ENCODE assay signal across 25 cellular contexts in the genomic region with DNA sequence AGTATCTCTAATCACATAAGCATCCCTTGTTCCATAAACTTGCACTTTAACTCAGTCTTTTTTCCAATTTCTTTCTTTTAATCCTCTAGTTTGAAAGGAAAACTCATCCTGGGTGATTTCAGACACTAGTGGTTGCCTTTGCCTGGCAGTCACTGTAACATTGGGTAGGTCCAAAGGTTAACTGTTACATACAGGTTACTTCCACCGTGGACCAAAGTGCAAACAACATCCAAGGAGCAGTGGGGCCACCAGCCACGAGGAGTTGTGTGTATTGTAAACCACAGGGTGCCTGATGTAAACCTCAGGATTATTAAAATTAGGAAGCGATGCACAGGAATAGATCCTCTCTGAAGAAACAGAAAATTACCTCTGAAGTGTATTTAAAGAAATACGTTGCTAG.
"Had no signal": no experiment of that assay in that cellular context is flagged by ENCODE, and none has a peak within 500 bp of the region (broad histone marks: within the 10 kb centered on the region; RNA-seq: fewer than 3 reads in every experiment).

No MANE protein-coding gene starts in this region.

- H3K27ac Mint-ChIP-seq: activated B cell treated with CpG ODN at 0.5 μM for 24 hours; activated CD4-positive, alpha-beta T cell treated with anti-CD3 and anti-CD28 coated beads for 36 hours; activated naive CD8-positive, alpha-beta T cell treated with anti-CD3 and anti-CD28 coated beads for 36 hours; activated T-cell treated with anti-CD3 and anti-CD28 coated beads, Interleukin-2, amount 50 U/mL, for 24 hours; activated T-helper 17 cell treated with anti-CD3 and anti-CD28 coated beads, Interleukin-2, amount 50 U/mL, for 72 hours; effector memory CD8-positive, alpha-beta T cell; natural killer cell treated with Interleukin-12 subunit alpha and Interleukin-12 subunit beta and Interleukin-15 and Interleukin-18, amount 100 ng/mL, for 72 hours had no signal

- H3K27ac ChIP-seq: breast epithelium, esophagus muscularis mucosa, ovary, prostate gland, upper lobe of right lung had no signal

- H3K4me3 ChIP-seq: breast epithelium, esophagus muscularis mucosa, ovary, prostate gland, upper lobe of right lung had no signal

- H3K4me1 ChIP-seq: breast epithelium, esophagus muscularis mucosa, prostate gland, upper lobe of right lung had no signal

- H3K27me3 Mint-ChIP-seq: activated B cell treated with CpG ODN at 0.5 μM for 24 hours; activated CD4-positive, alpha-beta T cell treated with anti-CD3 and anti-CD28 coated beads for 36 hours; activated naive CD8-positive, alpha-beta T cell treated with anti-CD3 and anti-CD28 coated beads for 36 hours; activated T-cell treated with anti-CD3 and anti-CD28 coated beads, Interleukin-2, amount 50 U/mL, for 24 hours; activated T-helper 17 cell treated with anti-CD3 and anti-CD28 coated beads, Interleukin-2, amount 50 U/mL, for 72 hours; central memory CD8-positive, alpha-beta T cell; effector memory CD8-positive, alpha-beta T cell; natural killer cell treated with Interleukin-12 subunit alpha and Interleukin-12 subunit beta and Interleukin-15 and Interleukin-18, amount 100 ng/mL, for 72 hours had no signal

- H3K9me3 ChIP-seq: breast epithelium, esophagus muscularis mucosa, ovary, prostate gland, upper lobe of right lung had no signal

- H3K9me3 Mint-ChIP-seq: activated B cell treated with CpG ODN at 0.5 μM for 24 hours; activated naive CD8-positive, alpha-beta T cell treated with anti-CD3 and anti-CD28 coated beads for 36 hours; activated T-cell treated with anti-CD3 and anti-CD28 coated beads, Interleukin-2, amount 50 U/mL, for 24 hours; activated T-helper 17 cell treated with anti-CD3 and anti-CD28 coated beads, Interleukin-2, amount 50 U/mL, for 72 hours; central memory CD8-positive, alpha-beta T cell; effector memory CD8-positive, alpha-beta T cell; natural killer cell treated with Interleukin-12 subunit alpha and Interleukin-12 subunit beta and Interleukin-15 and Interleukin-18, amount 100 ng/mL, for 72 hours had no signal

- H3K36me3 ChIP-seq: breast epithelium, ovary, prostate gland had no signal

- DNase-seq: activated B cell treated with CpG ODN at 0.5 μM for 24 hours; activated CD4-positive, alpha-beta T cell treated with anti-CD3 and anti-CD28 coated beads for 36 hours; activated CD4-positive, alpha-beta T cell treated with anti-CD3 and anti-CD28 coated beads, Interleukin-2, amount 50 U/mL, for 4 hours; activated CD8-positive, alpha-beta memory T cell treated with anti-CD3 and anti-CD28 coated beads for 24 hours; activated CD8-positive, alpha-beta memory T cell treated with anti-CD3 and anti-CD28 coated beads, Interleukin-2, amount 50 U/mL, for 4 hours; activated naive CD8-positive, alpha-beta T cell treated with anti-CD3 and anti-CD28 coated beads for 36 hours; activated T-cell treated with anti-CD3 and anti-CD28 coated beads, Interleukin-2, amount 50 U/mL, for 24 hours; amniotic stem cell; effector memory CD8-positive, alpha-beta T cell; glutamatergic neuron; hippocampal formation; kidney glomerular epithelial cell; left ventricle myocardium superior; midbrain; ovary; stimulated activated CD4-positive, alpha-beta T cell treated with anti-CD3 and anti-CD28 coated beads, Interleukin-12 subunit alpha, Interleukin-12 subunit beta, amount 100 ng/mL, for 4 hours; stimulated activated CD4-positive, alpha-beta T cell treated with anti-CD3 and anti-CD28 coated beads, Interleukin-4, amount 100 ng/mL, for 4 hours; stimulated activated naive CD8-positive, alpha-beta T cell treated with anti-CD3 and anti-CD28 coated beads, Interleukin-15, Interleukin-2, amounts not matched to agents 100 U/mL and 50 U/mL, for 24 hours; upper lobe of right lung had no signal

- H3K4me1 Mint-ChIP-seq: activated B cell treated with CpG ODN at 0.5 μM for 24 hours; activated CD4-positive, alpha-beta T cell treated with anti-CD3 and anti-CD28 coated beads for 36 hours; activated naive CD8-positive, alpha-beta T cell treated with anti-CD3 and anti-CD28 coated beads for 36 hours; activated T-helper 17 cell treated with anti-CD3 and anti-CD28 coated beads, Interleukin-2, amount 50 U/mL, for 72 hours; central memory CD8-positive, alpha-beta T cell had no signal

- H3K27me3 ChIP-seq: breast epithelium, esophagus muscularis mucosa, ovary, upper lobe of right lung had no signal

- H3K4me3 Mint-ChIP-seq: activated B cell treated with CpG ODN at 0.5 μM for 24 hours; activated CD4-positive, alpha-beta T cell treated with anti-CD3 and anti-CD28 coated beads for 36 hours; activated naive CD8-positive, alpha-beta T cell treated with anti-CD3 and anti-CD28 coated beads for 36 hours; activated T-cell treated with anti-CD3 and anti-CD28 coated beads, Interleukin-2, amount 50 U/mL, for 24 hours; activated T-helper 17 cell treated with anti-CD3 and anti-CD28 coated beads, Interleukin-2, amount 50 U/mL, for 72 hours; central memory CD8-positive, alpha-beta T cell; effector memory CD8-positive, alpha-beta T cell; natural killer cell treated with Interleukin-12 subunit alpha and Interleukin-12 subunit beta and Interleukin-15 and Interleukin-18, amount 100 ng/mL, for 72 hours had no signal

- ATAC-seq: activated CD4-positive, alpha-beta T cell treated with anti-CD3 and anti-CD28 coated beads for 36 hours; activated T-helper 17 cell treated with anti-CD3 and anti-CD28 coated beads, Interleukin-2, amount 50 U/mL, for 72 hours; effector memory CD8-positive, alpha-beta T cell; left ventricle myocardium superior; natural killer cell treated with Interleukin-12 subunit alpha and Interleukin-12 subunit beta and Interleukin-15 and Interleukin-18, amount 100 ng/mL, for 72 hours; stimulated activated naive CD8-positive, alpha-beta T cell treated with anti-CD3 and anti-CD28 coated beads, Interleukin-15, Interleukin-2, amounts not matched to agents 100 U/mL and 50 U/mL, for 24 hours; upper lobe of right lung had no signal
